In genomic region chr20:17969884-17970409, GRCh38 we compare ENCODE assay signal across 1 cellular context.
TF ChIP-seq lines count a peak whose summit lies in the region.

No MANE protein-coding gene starts in this region.

TF ChIP-seq in H1, 55 proteins besides CTCF, POLR2A, EP300 and RAD21 (continued from another document):
- no peak for TF ChIP-seq ATF3 (IDR thresholded peaks at IDR 0.05; ENCODE audit: insufficient read depth, low read depth, low read length)
- no peak for TF ChIP-seq BCL11A (IDR thresholded peaks at IDR 0.05; ENCODE audit: low read depth in 2 of 2, low read length in 2 of 2)
- no peak for TF ChIP-seq HDAC2 (IDR thresholded peaks at IDR 0.05; ENCODE audit: borderline replicate concordance in 1 of 2, low read depth in 2 of 2, low read length in 2 of 2)
- TF ChIP-seq SAP30 (IDR thresholded peaks at IDR 0.05; ENCODE audit: insufficient read depth, insufficient replicate concordance, low read length) = peak; percentile 14
- TF ChIP-seq YY1 (IDR thresholded peaks at IDR 0.05; ENCODE audit: low read depth, low read length) = no peak
- TF ChIP-seq CEBPB (IDR thresholded peaks at IDR 0.05; ENCODE audit: low read depth, low read length) = no peak
